ENCODE assay signal across 8 cellular contexts in the genomic region with DNA sequence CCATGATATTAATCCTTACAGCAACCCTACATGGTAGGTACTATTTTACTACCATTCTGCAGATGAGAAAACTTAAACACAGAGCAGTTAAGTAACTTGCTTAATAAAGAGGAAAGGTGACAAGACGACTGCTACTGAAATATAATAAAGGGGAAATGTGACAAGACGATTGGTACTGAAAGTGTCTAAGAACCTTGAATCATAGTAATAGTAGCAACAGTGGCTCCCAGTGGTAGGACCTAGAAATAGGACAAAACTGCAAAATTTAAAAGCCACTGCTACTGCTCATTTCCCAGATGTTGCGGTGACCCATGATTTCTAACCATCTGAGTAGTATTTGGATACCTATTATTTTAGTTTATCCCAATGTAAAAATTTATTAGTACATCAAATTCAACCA.
A peak's percentile ranks its signal among the peaks of the same experiment; 100 is the strongest.
DNase-seq lines count a peak whose midpoint lies in the region; ATAC-seq, FAIRE-seq and TF ChIP-seq lines count a peak whose summit lies in the region.

No MANE protein-coding gene starts in this region.

- no peak overlapping the region for H2AFZ ChIP-seq in K562 (ENCODE audit: low read depth, low read length)

- in situ Hi-C loops in K562 (cut with MboI): no loop called here

- H3K36me3 ChIP-seq in K562 (ENCODE audit: control insufficient read depth, insufficient read depth, low read length): no peaks in the 10 kb centered on the region

- BruUV-seq in K562 (replicated peaks; lab: Mats Ljungman, UMichigan): no TSS peak

- no peak overlapping the region for H3K27ac Mint-ChIP-seq in stimulated activated naive CD8-positive, alpha-beta T cell treated with anti-CD3 and anti-CD28 coated beads, Interleukin-15, amount 100 ng/mL, for 72 hours

- no peaks in the 10 kb centered on the region for H3K9me1 ChIP-seq in K562 (ENCODE audit: control insufficient read depth, insufficient read depth, low read length)

- no peaks in the 10 kb centered on the region for H3K79me2 ChIP-seq in K562 (ENCODE audit: control insufficient read depth, insufficient read depth, low read length)

- no peak overlapping the region for H3K27ac ChIP-seq in K562 (ENCODE audit: extremely low read depth, low read depth, low read length)

- no peak overlapping the region for H3K4me2 ChIP-seq in K562 (ENCODE audit: insufficient read depth, low read length)

- POLR2A ChIA-PET in K562 (lab: Yijun Ruan, JAX): no interaction called here

- H3K4me3 Mint-ChIP-seq in stimulated activated naive CD8-positive, alpha-beta T cell treated with anti-CD3 and anti-CD28 coated beads, Interleukin-15, amount 100 ng/mL, for 72 hours: no peak overlapping the region

- H3K4me3 ChIP-seq in K562: no peak overlapping the region

- no peak overlapping the region for H3K9ac ChIP-seq in K562 (ENCODE audit: insufficient read depth in 1 of 2, low read depth in 2 of 2, low read length in 2 of 2)

- H3K27me3 Mint-ChIP-seq in stimulated activated naive CD8-positive, alpha-beta T cell treated with anti-CD3 and anti-CD28 coated beads, Interleukin-15, amount 100 ng/mL, for 72 hours: no peaks in the 10 kb centered on the region

- no peaks in the 10 kb centered on the region for H3K9me3 Mint-ChIP-seq in stimulated activated naive CD8-positive, alpha-beta T cell treated with anti-CD3 and anti-CD28 coated beads, Interleukin-15, amount 100 ng/mL, for 72 hours

- no peaks in the 10 kb centered on the region for H3K4me1 ChIP-seq in K562 (replicated peaks in 1 of 2; ENCODE audit: control insufficient read depth in 2 of 2, insufficient read depth in 2 of 2, low read length in 2 of 2)

- FAIRE-seq in K562 (lab: Jason Lieb, UNC): no peak

- CTCF ChIA-PET in K562 (lab: Yijun Ruan, JAX; ENCODE audit: low intra/inter-chr PET ratio): interaction anchor here (3.2 kb wide), 1 partner anchor 213 kb away, joined by 13 read pairs; no protein-coding TSS in a partner anchor

- no peak for DNase-seq in AG09319 (ENCODE audit: extremely low read depth, low read depth)
- DNase-seq in K562 (ENCODE audit: extremely low read depth in 1 of 4, low spot score in 3 of 4): no peak
- DNase-seq in stimulated activated naive CD8-positive, alpha-beta T cell treated with anti-CD3 and anti-CD28 coated beads, Interleukin-15, amount 100 ng/mL, for 72 hours: no peak
- no peak for DNase-seq in effector CD8-positive, alpha-beta T cell (lab: John Stamatoyannopoulos, UW)
- DNase-seq in Right ventricle myocardium inferior (ENCODE audit: missing footprints): no peak
- DNase-seq in hepatic stellate cell (ENCODE audit: low spot score): no peak

- ATAC-seq in GM19351 (IDR thresholded peaks at IDR 0.05; ENCODE audit: unreplicated experiment) (peak; percentile 75), HG03378 (IDR thresholded peaks at IDR 0.05; ENCODE audit: unreplicated experiment) (peak; percentile 72), K562 (no peak), Right ventricle myocardium inferior (no peak)
- ATAC-seq in stimulated activated naive CD8-positive, alpha-beta T cell treated with anti-CD3 and anti-CD28 coated beads, Interleukin-15, amount 100 ng/mL, for 72 hours: no peak

- TF ChIP-seq EP300 in K562 (IDR thresholded peaks at IDR 0.05; ENCODE audit: low read length): no peak

- intact Hi-C loops in K562 (cut with micrococcal nuclease) (loop anchor here (2.0 kb wide), 1 partner anchor 213 kb away; no protein-coding TSS in a partner anchor), Right ventricle myocardium inferior (cut with DNase I) (no loop called here)

- 4% methylated on average over 3 of the region's 3 CpGs for WGBS in K562 (ENCODE audit: insufficient coverage, low coverage, missing lambda C conversion rate)

- H3K4me1 Mint-ChIP-seq in stimulated activated naive CD8-positive, alpha-beta T cell treated with anti-CD3 and anti-CD28 coated beads, Interleukin-15, amount 100 ng/mL, for 72 hours: no peaks in the 10 kb centered on the region

- no peaks in the 10 kb centered on the region for H4K20me1 ChIP-seq in K562 (replicated peaks; ENCODE audit: control insufficient read depth, insufficient read depth, low read length)

- TF ChIP-seq CTCF in AG09319 (IDR thresholded peaks at IDR 0.05; ENCODE audit: low read depth, low read length) (peak; percentile 32), K562 (IDR thresholded peaks at IDR 0.05 in 2 of 3, conservative IDR thresholded peaks at IDR 0.05 in 1 of 3; ENCODE audit: insufficient read depth in 2 of 3, low read depth in 1 of 3, low read length in 3 of 3) (peak in 2 of 3 experiments; percentile 20 to 27; a peak in 2 of 6 replicates)

- no peaks in the 10 kb centered on the region for H3K9me3 ChIP-seq in K562 (replicated peaks; ENCODE audit: control insufficient read depth, insufficient read depth, low read depth, low read length)

- H3K27me3 ChIP-seq in K562 (ENCODE audit: control insufficient read depth in 2 of 2, insufficient read depth in 2 of 2, low read length in 2 of 2): no peaks in the 10 kb centered on the region

- TF ChIP-seq RAD21 in K562 (CRISPR knock-in tag; conservative IDR thresholded peaks at IDR 0.05 in 1 of 2, IDR thresholded peaks at IDR 0.05 in 1 of 2): peak in 1 of 2 experiments; percentile 46; a peak in 3 of 4 replicates

- TF ChIP-seq POLR2A in K562 (conservative IDR thresholded peaks at IDR 0.05): no peak

TF ChIP-seq in K562, 482 proteins besides CTCF, POLR2A, EP300 and RAD21:
- no peak for TF ChIP-seq EZH2 (IDR thresholded peaks at IDR 0.05; ENCODE audit: borderline replicate concordance, low read depth, low read length)
- TF ChIP-seq, protein P1, sequence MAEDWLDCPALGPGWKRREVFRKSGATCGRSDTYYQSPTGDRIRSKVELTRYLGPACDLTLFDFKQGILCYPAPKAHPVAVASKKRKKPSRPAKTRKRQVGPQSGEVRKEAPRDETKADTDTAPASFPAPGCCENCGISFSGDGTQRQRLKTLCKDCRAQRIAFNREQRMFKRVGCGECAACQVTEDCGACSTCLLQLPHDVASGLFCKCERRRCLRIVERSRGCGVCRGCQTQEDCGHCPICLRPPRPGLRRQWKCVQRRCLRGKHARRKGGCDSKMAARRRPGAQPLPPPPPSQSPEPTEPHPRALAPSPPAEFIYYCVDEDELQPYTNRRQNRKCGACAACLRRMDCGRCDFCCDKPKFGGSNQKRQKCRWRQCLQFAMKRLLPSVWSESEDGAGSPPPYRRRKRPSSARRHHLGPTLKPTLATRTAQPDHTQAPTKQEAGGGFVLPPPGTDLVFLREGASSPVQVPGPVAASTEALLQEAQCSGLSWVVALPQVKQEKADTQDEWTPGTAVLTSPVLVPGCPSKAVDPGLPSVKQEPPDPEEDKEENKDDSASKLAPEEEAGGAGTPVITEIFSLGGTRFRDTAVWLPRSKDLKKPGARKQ (CRISPR knock-in tag; IDR thresholded peaks at IDR 0.05): no peak
- no peak for TF ChIP-seq BHLHE40 (IDR thresholded peaks at IDR 0.05; ENCODE audit: low read length)
- no peak for TF ChIP-seq ZEB2 (IDR thresholded peaks at IDR 0.05)
- TF ChIP-seq ZNF79 (CRISPR knock-in tag; IDR thresholded peaks at IDR 0.05; ENCODE audit: low read depth): no peak

Comparison
In these comparisons a context has a peak if more than half of its experiments do, and no peak if none do; other contexts are left out.
1. ATAC-seq: peak in GM19351 (single experiment) and HG03378 (single experiment); none in K562 (single experiment), stimulated activated naive CD8-positive, alpha-beta T cell treated with anti-CD3 and anti-CD28 coated beads, Interleukin-15, amount 100 ng/mL, for 72 hours (single experiment) and Right ventricle myocardium inferior (single experiment).